In genomic region chr10:124265776-124266467, GRCh38 we compare ENCODE assay signal across 23 cellular contexts.
"Had no signal": no experiment of that assay in that cellular context is flagged by ENCODE, and none has a peak within 500 bp of the region (broad histone marks: within the 10 kb centered on the region; RNA-seq: fewer than 3 reads in every experiment).

No MANE protein-coding gene starts in this region.

- H3K36me3 ChIP-seq: MG63 had no signal

- ATAC-seq: HepG2 had no signal

- H3K9me3 ChIP-seq: MG63, SK-N-SH had no signal

- H3K4me3 ChIP-seq: MG63 had no signal

- H3K27me3 ChIP-seq: MG63 had no signal

- FAIRE-seq: HepG2, RCC 7860 had no signal

- DNase-seq: IMR-90, Karpas-422, KG1, MG63, NCI-H1092, NCI-H1105 treated with DMSO at 0.1 percent for 48 hours, NCI-H1417 treated with DMSO at 0.1 percent for 48 hours, NCI-H146, NCI-H1694 treated with DMSO at 0.1 percent for 48 hours, NCI-H1930, NCI-H2081, NCI-H2171, NCI-H226, NCI-H446, NCI-H510A, NCI-H524 treated with DMSO at 0.1 percent for 48 hours, NCI-H69, NCI-H774, RPMI8226, SHP77, SK-N-SH had no signal
